11 cellular contexts compared by ENCODE assay signal in genomic region chr2:131533609-131534316, GRCh38. TPM values are rescaled to one million over a fixed set of nuclear protein-coding genes. Genes with fewer than 3 reads are reported as not detected.
"Had no signal": no experiment of that assay in that cellular context is flagged by ENCODE, and none has a peak within 500 bp of the region (broad histone marks: within the 10 kb centered on the region; RNA-seq: fewer than 3 reads in every experiment).

No MANE protein-coding gene starts in this region.

RNA-seq across cellular contexts. Expression of gene TUBA3D, which starts 57.8 kb away (rescaled TPM):
- total RNA-seq: activated CD4-positive, alpha-beta T cell treated with anti-CD3 and anti-CD28 coated beads, Interleukin-2, amount 10 ng/mL, durations not matched to agents 7 days and 5 days; activated naive CD4-positive, alpha-beta T cell treated with anti-CD3 and anti-CD28 coated beads for 36 hours; activated T-cell treated with anti-CD3 and anti-CD28 coated beads, Interleukin-2, amount 50 U/mL, for 4 hours; endothelial cell of umbilical vein; left lung; naive thymus-derived CD8-positive, alpha-beta T cell; pulmonary artery endothelial cell; T-helper 1 cell treated with Interleukin-12 subunit alpha and Interleukin-12 subunit beta and Interleukin-4 antibody, amounts not matched to agents 30 ng/mL and 1 ng/mL, for 36 hours; thoracic aorta; upper lobe of left lung had no signal
- polyA plus RNA-seq: endothelial cell of umbilical vein; keratinocyte; naive thymus-derived CD8-positive, alpha-beta T cell had no signal
